ENCODE assay signal across 9 cellular contexts in the genomic region with DNA sequence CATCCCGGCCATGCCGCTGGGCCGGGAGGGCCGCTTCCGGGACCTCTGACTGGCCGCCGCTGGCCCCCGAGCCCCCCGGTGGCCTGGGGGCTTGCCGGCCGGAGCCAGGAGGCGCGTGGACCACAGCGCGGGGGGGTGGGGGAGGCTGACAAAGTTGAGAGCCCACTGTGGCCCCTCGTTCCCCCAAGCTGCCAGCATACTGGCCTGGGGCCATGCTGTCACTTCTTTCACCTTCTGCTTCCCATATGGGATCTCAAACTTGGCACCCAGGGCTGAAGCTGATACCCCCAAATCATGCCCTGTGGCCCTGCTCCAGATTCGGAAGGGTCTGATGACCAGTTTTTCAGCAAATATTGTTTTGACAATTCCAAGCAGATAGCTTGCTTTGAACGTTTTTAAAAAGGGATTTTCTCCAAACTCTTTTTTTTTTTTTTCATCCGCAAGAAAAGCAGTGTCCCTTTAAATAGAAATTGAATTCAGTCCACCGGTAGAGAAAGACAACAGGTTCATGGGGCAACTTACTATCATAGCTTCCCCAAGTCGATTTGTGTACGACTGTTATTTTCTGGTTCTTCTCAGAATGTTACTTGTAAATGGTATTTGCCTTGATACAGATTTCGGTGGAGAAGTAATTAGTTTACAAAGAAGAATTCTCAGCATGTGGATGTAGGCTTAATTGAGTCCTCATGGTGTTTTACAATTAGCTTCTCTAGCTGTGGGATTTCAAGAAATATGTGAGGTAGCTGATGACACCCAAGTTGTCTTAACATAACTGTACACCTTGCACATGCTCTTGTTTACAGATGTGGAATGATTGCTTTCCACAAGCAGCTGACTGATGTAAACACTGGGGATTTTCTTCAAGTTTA. TPM values are rescaled to one million over a fixed set of nuclear protein-coding genes. Genes with fewer than 3 reads are reported as not detected.
DNase-seq lines count a peak whose midpoint lies in the region; ATAC-seq and TF ChIP-seq lines count a peak whose summit lies in the region.
"Had no signal": no experiment of that assay in that cellular context is flagged by ENCODE, and none has a peak within 500 bp of the region (broad histone marks: within the 10 kb centered on the region; RNA-seq: fewer than 3 reads in every experiment).

No MANE protein-coding gene starts in this region.

- H3K4me1 ChIP-seq in mesendoderm (ENCODE audit: control insufficient read depth, low read depth, low read length) = no peaks in the 10 kb centered on the region
- peaks cover 44% of the 10 kb centered on the region for H3K4me1 ChIP-seq in upper lobe of right lung

- peak overlapping the region; percentile 99 for H3K18ac ChIP-seq in mesendoderm (ENCODE audit: low read length)

- H3K79me1 ChIP-seq in mesendoderm (ENCODE audit: low read length) = peaks cover 8% of the 10 kb centered on the region

- H3K36me3 ChIP-seq in mesendoderm (ENCODE audit: control insufficient read depth, insufficient read depth, low read length) (no peaks in the 10 kb centered on the region), upper lobe of right lung (no peaks in the 10 kb centered on the region)

- peak; percentile 80 for DNase-seq in DMS 273 (lab: John Stamatoyannopoulos, UW; ENCODE audit: unreplicated experiment)
- DNase-seq in NB4 (ENCODE audit: low read depth) = peak; percentile 21
- no peak for DNase-seq in choroid plexus epithelial cell (ENCODE audit: low read depth)
- no peak for DNase-seq in mesendoderm
- DNase-seq in upper lobe of right lung = no peak
- no peak for DNase-seq in NCI-H2227 treated with DMSO at 0.1 percent for 48 hours (lab: John Stamatoyannopoulos, UW)
- no peak for DNase-seq in cerebellar nuclear complex (lab: John Stamatoyannopoulos, UW)

- H4K8ac ChIP-seq in mesendoderm (ENCODE audit: low read depth, low read length) = peak overlapping the region; percentile 94

- peak overlapping the region; percentile 83 for H3K9ac ChIP-seq in mesendoderm (ENCODE audit: low read length)

- no peak overlapping the region for H2BK15ac ChIP-seq in mesendoderm (replicated peaks; ENCODE audit: low read depth)

- H2AK5ac ChIP-seq in mesendoderm (ENCODE audit: low read length) = no peak overlapping the region

- no peak overlapping the region for H4K5ac ChIP-seq in mesendoderm (ENCODE audit: low read length)

- H2BK5ac ChIP-seq in mesendoderm (ENCODE audit: low read length) = no peak overlapping the region

- peak overlapping the region; percentile 91 for H3K56ac ChIP-seq in mesendoderm (ENCODE audit: low read length)

- no peaks in the 10 kb centered on the region for H3K9me3 ChIP-seq in upper lobe of right lung

- H3K4ac ChIP-seq in mesendoderm (ENCODE audit: low read depth, low read length) = peak overlapping the region; percentile 78

- H3K27ac ChIP-seq in mesendoderm (ENCODE audit: low read depth, low read length) (peak overlapping the region; percentile 47), upper lobe of right lung (peak overlapping the region; percentile 96)

- ATAC-seq in upper lobe of right lung (no peak), GM21737 (IDR thresholded peaks at IDR 0.05; ENCODE audit: unreplicated experiment) (no peak)

- TF ChIP-seq CTCF in NB4 (IDR thresholded peaks at IDR 0.05; ENCODE audit: low read depth, low read length) = no peak
- no peak for TF ChIP-seq CTCF in choroid plexus epithelial cell (conservative IDR thresholded peaks at IDR 0.05; ENCODE audit: low read depth, low read length)
- no peak for TF ChIP-seq CTCF in upper lobe of right lung (IDR thresholded peaks at IDR 0.05)

- H3K4me3 ChIP-seq in NB4 (ENCODE audit: low read depth, low read length) (peak overlapping the region; percentile 70), choroid plexus epithelial cell (ENCODE audit: low read depth, low read length) (peak overlapping the region; percentile 81), mesendoderm (ENCODE audit: low read length) (peak overlapping the region; percentile 77), upper lobe of right lung (peak overlapping the region; percentile 86)

- H3K27me3 ChIP-seq in mesendoderm (ENCODE audit: insufficient read depth, low read length, poor library complexity) (no peaks in the 10 kb centered on the region), upper lobe of right lung (no peaks in the 10 kb centered on the region)

- H2BK120ac ChIP-seq in mesendoderm (ENCODE audit: low read depth, low read length) = no peak overlapping the region

- no CpG with 5 or more reads among the region's 23 CpGs for WGBS in mesendoderm (ENCODE audit: extremely low coverage, insufficient coverage, low lambda C conversion rate)

- H3K4me2 ChIP-seq in mesendoderm (ENCODE audit: low read length) = peak overlapping the region; percentile 80

- no peak overlapping the region for H3K23ac ChIP-seq in mesendoderm (ENCODE audit: low read length)

- TF ChIP-seq POLR2A in NB4 (IDR thresholded peaks at IDR 0.05; ENCODE audit: extremely low read depth, insufficient read length) = no peak

- intact Hi-C loops in upper lobe of right lung (cut with DNase I) = no loop called here

- peaks cover 31% of the 10 kb centered on the region for H3K79me2 ChIP-seq in mesendoderm (ENCODE audit: control insufficient read depth, insufficient read depth, low read length)

RNA-seq across cellular contexts. Expression of a gene that starts 1.0 kb away (rescaled TPM):
- polyA plus RNA-seq in mesendoderm (2013, experiment 1 of 2) = 25.9 TPM
- 26.2 TPM for polyA plus RNA-seq in mesendoderm (2013, experiment 2 of 2)
- total RNA-seq in upper lobe of right lung = 20.2 TPM

RNA-seq across cellular contexts. Expression of a gene that starts 11.1 kb away (rescaled TPM):
- polyA plus RNA-seq in mesendoderm (2013, experiment 1 of 2) = 0.11 TPM
- 0.08 TPM for polyA plus RNA-seq in mesendoderm (2013, experiment 2 of 2)
- 0.58 TPM for total RNA-seq in upper lobe of right lung
- total RNA-seq: NCI-H460 had no signal

Comparison
In these comparisons a context has a peak if more than half of its experiments do, and no peak if none do; other contexts are left out.
1. DNase-seq: peak in DMS 273 (single experiment) and NB4 (single experiment); none in choroid plexus epithelial cell (single experiment), mesendoderm (single experiment), upper lobe of right lung (single experiment), NCI-H2227 treated with DMSO at 0.1 percent for 48 hours (single experiment) and cerebellar nuclear complex (0 of 2).
2. Peak in every context shown above with its lines, with median percentiles within 50 percentile points of each other: H3K4me3 ChIP-seq.